Comparison of ENCODE assay signal across 8 cellular contexts in genomic region chr20:36063916-36064660, GRCh38.
A peak's percentile ranks its signal among the peaks of the same experiment; 100 is the strongest.
DNase-seq lines count a peak whose midpoint lies in the region; ATAC-seq and FAIRE-seq lines count a peak whose summit lies in the region.

No MANE protein-coding gene starts in this region.

- no peaks in the 10 kb centered on the region for H3K9me3 Mint-ChIP-seq in activated CD8-positive, alpha-beta T cell treated with anti-CD3 and anti-CD28 coated beads, Interleukin-2, amount 10 ng/mL, durations not matched to agents 7 days and 5 days (ENCODE audit: insufficient read depth)
- no peaks in the 10 kb centered on the region for H3K9me3 Mint-ChIP-seq in stimulated activated naive CD8-positive, alpha-beta T cell treated with anti-CD3 and anti-CD28 coated beads, Interleukin-15, amount 100 ng/mL, for 72 hours

- POLR2A ChIA-PET in activated CD8-positive, alpha-beta T cell treated with anti-CD3 and anti-CD28 coated beads, Interleukin-2, amount 10 ng/mL, durations not matched to agents 7 days and 5 days (lab: Charles Lee), result interaction anchor here (1.5 kb wide), 1 partner anchor 110 kb away, joined by 9 read pairs; the partner anchor contains the start of gene SCAND1

- peak overlapping the region; percentile 62 for H3K4me3 ChIP-seq in iPS-11a (ENCODE audit: low read depth, low read length)

- ATAC-seq in activated CD8-positive, alpha-beta T cell treated with anti-CD3 and anti-CD28 coated beads, Interleukin-2, amount 10 ng/mL, durations not matched to agents 7 days and 5 days, result no peak
- ATAC-seq in stimulated activated naive CD8-positive, alpha-beta T cell treated with anti-CD3 and anti-CD28 coated beads, Interleukin-15, amount 100 ng/mL, for 72 hours, result no peak
- no peak for ATAC-seq in HG03139 (IDR thresholded peaks at IDR 0.05; ENCODE audit: unreplicated experiment)

- H3K36me3 Mint-ChIP-seq in activated CD8-positive, alpha-beta T cell treated with anti-CD3 and anti-CD28 coated beads, Interleukin-2, amount 10 ng/mL, durations not matched to agents 7 days and 5 days (ENCODE audit: low read depth), result no peaks in the 10 kb centered on the region

- CTCF ChIA-PET in activated CD8-positive, alpha-beta T cell treated with anti-CD3 and anti-CD28 coated beads, Interleukin-2, amount 10 ng/mL, durations not matched to agents 7 days and 5 days (lab: Charles Lee), result interaction anchor here (0.9 to 1.8 kb wide), 5 partner anchors 32 to 92 kb away, joined by 3 to 8 read pairs (median 3); no protein-coding TSS in a partner anchor

- peak overlapping the region; percentile 80 for H3K4me3 Mint-ChIP-seq in activated CD8-positive, alpha-beta T cell treated with anti-CD3 and anti-CD28 coated beads, Interleukin-2, amount 10 ng/mL, durations not matched to agents 7 days and 5 days
- H3K4me3 Mint-ChIP-seq in stimulated activated naive CD8-positive, alpha-beta T cell treated with anti-CD3 and anti-CD28 coated beads, Interleukin-15, amount 100 ng/mL, for 72 hours, result peak overlapping the region; percentile 91 to 94

- H3K27me3 Mint-ChIP-seq in activated CD8-positive, alpha-beta T cell treated with anti-CD3 and anti-CD28 coated beads, Interleukin-2, amount 10 ng/mL, durations not matched to agents 7 days and 5 days (ENCODE audit: low read depth), result peaks cover 12% of the 10 kb centered on the region
- H3K27me3 Mint-ChIP-seq in stimulated activated naive CD8-positive, alpha-beta T cell treated with anti-CD3 and anti-CD28 coated beads, Interleukin-15, amount 100 ng/mL, for 72 hours, result peaks cover 10% of the 10 kb centered on the region

- H3K4me1 Mint-ChIP-seq in activated CD8-positive, alpha-beta T cell treated with anti-CD3 and anti-CD28 coated beads, Interleukin-2, amount 10 ng/mL, durations not matched to agents 7 days and 5 days (ENCODE audit: low read depth), result peaks cover 11% of the 10 kb centered on the region
- H3K4me1 Mint-ChIP-seq in stimulated activated naive CD8-positive, alpha-beta T cell treated with anti-CD3 and anti-CD28 coated beads, Interleukin-15, amount 100 ng/mL, for 72 hours, result peaks cover 11% of the 10 kb centered on the region

- H3K27ac Mint-ChIP-seq in activated CD8-positive, alpha-beta T cell treated with anti-CD3 and anti-CD28 coated beads, Interleukin-2, amount 10 ng/mL, durations not matched to agents 7 days and 5 days, result no peak overlapping the region
- peak overlapping the region; percentile 81 to 88 for H3K27ac Mint-ChIP-seq in stimulated activated naive CD8-positive, alpha-beta T cell treated with anti-CD3 and anti-CD28 coated beads, Interleukin-15, amount 100 ng/mL, for 72 hours

- DNase-seq in NCI-H524 treated with DMSO at 0.1 percent for 48 hours (lab: John Stamatoyannopoulos, UW) (peak; percentile 23), NCI-H524 (lab: John Stamatoyannopoulos, UW) (no peak), GM19239 (ENCODE audit: insufficient read length, low spot score) (no peak), NCI-H2029 treated with DMSO at 0.1 percent for 48 hours (lab: John Stamatoyannopoulos, UW) (no peak)
- no peak for DNase-seq in activated CD8-positive, alpha-beta T cell treated with anti-CD3 and anti-CD28 coated beads, Interleukin-2, amount 10 ng/mL, durations not matched to agents 7 days and 5 days
- no peak for DNase-seq in stimulated activated naive CD8-positive, alpha-beta T cell treated with anti-CD3 and anti-CD28 coated beads, Interleukin-15, amount 100 ng/mL, for 72 hours

- FAIRE-seq in GM19239 (lab: Jason Lieb, UNC), result no peak
